1 cellular context compared by ENCODE assay signal in genomic region chr3:4021162-4021561, GRCh38.
TF ChIP-seq lines count a peak whose summit lies in the region.

No MANE protein-coding gene starts in this region.

TF ChIP-seq in K562, 482 proteins besides CTCF, POLR2A, EP300 and RAD21 (continued from another document):
- TF ChIP-seq REST (CRISPR knock-in tag; IDR thresholded peaks at IDR 0.05; ENCODE audit: low read depth) (0 out of 2 replicates have a peak, but pooled peaks have one; percentile 29), ZNF316 (IDR thresholded peaks at IDR 0.05) (peak; percentile 52; the same call in 1 of the 2 replicates), CREM (IDR thresholded peaks at IDR 0.05; ENCODE audit: low read depth) (peak; percentile 63), ZNF347 (CRISPR knock-in tag; IDR thresholded peaks at IDR 0.05; ENCODE audit: low read depth) (no peak), JUN (IDR thresholded peaks at IDR 0.05; ENCODE audit: borderline replicate concordance, low read depth, low read length) (0 out of 2 replicates have a peak, but pooled peaks have one; percentile 72), JUN (CRISPR knock-in tag; IDR thresholded peaks at IDR 0.05; ENCODE audit: borderline replicate concordance) (no peak)
TF ChIP-seq in K562: peak in this region for 12.
